ENCODE assay signal across 1 cellular context in genomic region chr7:22827563-22827962, GRCh38.
TF ChIP-seq lines count a peak whose summit lies in the region.

No MANE protein-coding gene starts in this region.

TF ChIP-seq in K562, 482 proteins besides CTCF, POLR2A, EP300 and RAD21 (continued from another document):
- no peak for TF ChIP-seq ZBTB40 (IDR thresholded peaks at IDR 0.05)
- TF ChIP-seq ZBTB40 (CRISPR knock-in tag; IDR thresholded peaks at IDR 0.05): no peak
- TF ChIP-seq SETDB1 (IDR thresholded peaks at IDR 0.05; ENCODE audit: low read length): no peak
- no peak for TF ChIP-seq ATF1 (CRISPR knock-in tag; IDR thresholded peaks at IDR 0.05)
- no peak for TF ChIP-seq ATF1 (tag; IDR thresholded peaks at IDR 0.05)
- TF ChIP-seq TSHZ1 (CRISPR knock-in tag; IDR thresholded peaks at IDR 0.05): no peak
- TF ChIP-seq MECOM (CRISPR knock-in tag; IDR thresholded peaks at IDR 0.05): no peak
- peak; percentile 85 for TF ChIP-seq RFX1 (IDR thresholded peaks at IDR 0.05)
- no peak for TF ChIP-seq CHD2 (IDR thresholded peaks at IDR 0.05; ENCODE audit: low read depth, low read length)
- 0 out of 2 replicates have a peak, but pooled peaks have one; percentile 20 for TF ChIP-seq HMBOX1 (IDR thresholded peaks at IDR 0.05)
- no peak for TF ChIP-seq CREM (IDR thresholded peaks at IDR 0.05; ENCODE audit: low read depth)
- no peak for TF ChIP-seq ATF7 (IDR thresholded peaks at IDR 0.05)
- TF ChIP-seq MNT (conservative IDR thresholded peaks at IDR 0.05): no peak
- no peak for TF ChIP-seq RBM14 (IDR thresholded peaks at IDR 0.05; ENCODE audit: borderline replicate concordance, insufficient read depth, low read depth, low read length)
- peak; percentile 80 for TF ChIP-seq PKNOX1 (IDR thresholded peaks at IDR 0.05)
- TF ChIP-seq CBX2 (IDR thresholded peaks at IDR 0.05; ENCODE audit: insufficient read depth, low read length, poor library complexity, severe bottlenecking): no peak
